In the genomic region with DNA sequence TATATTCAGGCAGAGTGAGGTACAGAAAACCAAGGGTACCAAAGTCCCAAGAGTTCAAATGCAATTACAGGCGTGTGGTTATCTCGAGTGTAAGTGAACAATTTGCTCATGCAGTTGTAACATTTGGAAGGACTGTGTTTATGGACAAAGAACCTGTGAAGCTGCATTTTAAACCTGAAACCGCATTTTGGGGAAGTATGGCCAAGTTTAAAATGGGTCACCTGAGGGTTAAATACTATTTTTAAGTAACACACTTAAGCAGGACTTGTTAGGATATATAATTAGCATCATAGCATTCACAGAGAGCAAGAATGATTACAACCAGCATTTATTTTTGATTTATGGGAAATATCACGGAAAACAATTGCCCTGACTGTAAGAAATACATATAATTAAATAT, we compare ENCODE assay signal across 16 cellular contexts.
"Had no signal": no experiment of that assay in that cellular context is flagged by ENCODE, and none has a peak within 500 bp of the region (broad histone marks: within the 10 kb centered on the region; RNA-seq: fewer than 3 reads in every experiment).

No MANE protein-coding gene starts in this region.

- H3K4me1 ChIP-seq: right atrium auricular region, tibial nerve, uterus had no signal

- DNase-seq: activated B cell treated with CpG ODN at 0.5 μM for 24 hours; activated CD4-positive, alpha-beta T cell treated with anti-CD3 and anti-CD28 coated beads for 4 hours; activated CD8-positive, alpha-beta T cell treated with anti-CD3 and anti-CD28 coated beads for 36 hours; activated naive CD4-positive, alpha-beta T cell treated with Interleukin-2 at 50 U/mL for 16 hours; activated naive CD8-positive, alpha-beta T cell treated with anti-CD3 and anti-CD28 coated beads, Interleukin-2, amount 10 ng/mL, durations not matched to agents 7 days and 5 days; activated T-cell treated with anti-CD3 and anti-CD28 coated beads, Interleukin-2, amount 50 U/mL, for 1 hour; amygdala; dorsolateral prefrontal cortex; endodermal cell; foreskin fibroblast; naive B cell; uterus had no signal

- ATAC-seq: activated CD8-positive, alpha-beta T cell treated with anti-CD3 and anti-CD28 coated beads for 36 hours; activated T-helper 17 cell treated with anti-CD3 and anti-CD28 coated beads, Interleukin-2, amount 50 U/mL, for 72 hours had no signal

- H3K4me3 ChIP-seq: dorsolateral prefrontal cortex, right atrium auricular region, tibial nerve, uterus had no signal

- H3K36me3 ChIP-seq: right atrium auricular region, tibial nerve, uterus had no signal

- H3K9me3 ChIP-seq: right atrium auricular region, tibial nerve, uterus had no signal

- H3K27me3 ChIP-seq: dorsolateral prefrontal cortex, right atrium auricular region, tibial nerve, uterus had no signal

- H3K27ac ChIP-seq: dorsolateral prefrontal cortex, epithelial cell of prostate, right atrium auricular region, tibial nerve, uterus had no signal
